ENCODE assay signal across 7 cellular contexts in genomic region chr12:49741882-49742620, GRCh38.
DNase-seq lines count a peak whose midpoint lies in the region; ATAC-seq lines count a peak whose summit lies in the region.

No MANE protein-coding gene starts in this region.

- ATAC-seq in GM18511 (IDR thresholded peaks at IDR 0.05; ENCODE audit: unreplicated experiment), result peak; percentile 60
- ATAC-seq in HG02885 (IDR thresholded peaks at IDR 0.05; ENCODE audit: poor library complexity, unreplicated experiment), result peak; percentile 62
- ATAC-seq in activated CD4-positive, CD25-positive, alpha-beta regulatory T cell treated with anti-CD3 and anti-CD28 coated beads, Interleukin-2, amount 50 U/mL, for 24 hours, result peak; percentile 72 to 73

- DNase-seq in NCI-H2107 (lab: John Stamatoyannopoulos, UW) (peak; percentile 29), kidney glomerular epithelial cell (lab: John Stamatoyannopoulos, UW) (peak; percentile 60)
- DNase-seq in central memory CD4-positive, alpha-beta T cell, result peak; percentile 92
- peak; percentile 47 to 82 (median 66) for DNase-seq in stimulated activated CD4-positive, alpha-beta T cell treated with anti-CD3 and anti-CD28 coated beads, Interleukin-1b, Interleukin-23, amount 100 ng/mL, for 24 hours (ENCODE audit: low read depth in 4 of 4, low spot score in 1 of 4)

Comparison
In these comparisons a context has a peak if more than half of its experiments do, and no peak if none do; other contexts are left out.
1. Peak in every context shown above with its lines: DNase-seq and ATAC-seq.
2. DNase-seq: peak in every context shown above with its lines; median percentile 92 in central memory CD4-positive, alpha-beta T cell; 66 in stimulated activated CD4-positive, alpha-beta T cell treated with anti-CD3 and anti-CD28 coated beads, Interleukin-1b, Interleukin-23, amount 100 ng/mL, for 24 hours; 60 in kidney glomerular epithelial cell; 29 in NCI-H2107.